ENCODE assay signal across 8 cellular contexts in the genomic region with DNA sequence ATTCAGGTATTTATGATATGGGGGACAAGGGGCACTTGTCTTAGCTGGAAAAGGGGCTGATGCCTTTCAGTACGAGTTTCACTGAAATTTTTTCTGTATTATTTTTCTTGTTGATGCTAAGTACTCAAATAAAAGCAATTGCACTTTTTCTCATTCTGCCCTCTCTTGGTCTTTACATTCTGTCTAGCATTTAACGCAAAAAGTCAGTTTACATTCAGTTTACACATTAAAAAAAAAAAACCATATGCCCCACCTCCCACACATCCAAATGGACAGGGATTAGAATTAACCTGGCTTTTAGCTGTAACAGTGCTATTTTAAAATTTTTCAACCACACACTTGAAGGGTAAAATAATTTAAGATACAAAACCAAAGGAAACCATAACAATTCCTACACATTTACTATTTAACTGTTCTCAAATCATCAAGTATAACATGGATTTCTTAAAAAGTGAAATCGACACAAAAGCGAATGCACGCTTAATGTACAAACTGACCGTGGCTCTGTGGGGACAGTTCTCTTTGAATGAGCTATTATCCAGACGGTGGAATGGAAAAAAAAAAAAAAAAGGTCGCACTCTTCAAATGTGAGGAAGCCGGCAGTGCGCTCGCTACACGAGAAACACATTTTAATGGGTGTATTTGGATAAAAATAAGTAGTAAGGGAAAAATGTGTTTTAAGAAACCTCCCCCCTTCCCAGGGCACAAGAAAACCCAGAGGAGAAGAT. TPM values are rescaled to one million over a fixed set of nuclear protein-coding genes. Genes with fewer than 3 reads are reported as not detected.
A peak's percentile ranks its signal among the peaks of the same experiment; 100 is the strongest.
DNase-seq lines count a peak whose midpoint lies in the region; ATAC-seq and TF ChIP-seq lines count a peak whose summit lies in the region.

No MANE protein-coding gene starts in this region.

- H3K27me3 Mint-ChIP-seq in CD8-positive, alpha-beta memory T cell: peaks cover 0 to 7% of the 10 kb centered on the region in 2 donors
- H3K27me3 Mint-ChIP-seq in memory B cell: no peaks in the 10 kb centered on the region

- H3K4me1 ChIP-seq in CD8-positive, alpha-beta memory T cell (ENCODE audit: insufficient read depth, low read length): peaks cover 18% of the 10 kb centered on the region

- no peaks in the 10 kb centered on the region for H3K36me3 ChIP-seq in CD8-positive, alpha-beta memory T cell (ENCODE audit: insufficient read depth, low read length)
- H3K36me3 ChIP-seq in brain microvascular endothelial cell (replicated peaks): no peaks in the 10 kb centered on the region

- TF ChIP-seq CTCF in brain microvascular endothelial cell (IDR thresholded peaks at IDR 0.05; ENCODE audit: low read depth, low read length, missing control alignments): no peak

- in situ Hi-C loops in KBM-7 (cut with MboI; ENCODE audit: low pct_unique_long_range_greater_than_20kb, low sequenced_read_pairs): no loop called here
- in situ Hi-C loops in brain microvascular endothelial cell (cut with HindIII; ENCODE audit: low pct_ligation_motif_present, low sequenced_read_pairs): no loop called here

- CTCF ChIA-PET in CD8-positive, alpha-beta memory T cell (lab: Charles Lee): interaction anchor here (0.7 to 2.3 kb wide), 3 partner anchors 10 to 160 kb away, joined by 3 to 6 read pairs (median 4); no protein-coding TSS in a partner anchor

- peak overlapping the region; percentile 78 for H3K27ac ChIP-seq in CD8-positive, alpha-beta memory T cell (ENCODE audit: low read depth, low read length)
- peak overlapping the region; percentile 84 for H3K27ac ChIP-seq in brain microvascular endothelial cell

- H3K36me3 Mint-ChIP-seq in CD8-positive, alpha-beta memory T cell: peaks cover 0 to 12% (median 0%) of the 10 kb centered on the region in 3 donors
- H3K36me3 Mint-ChIP-seq in memory B cell: no peaks in the 10 kb centered on the region

- peaks cover 31 to 59% (median 52%) of the 10 kb centered on the region in 3 donors for H3K4me1 Mint-ChIP-seq in CD8-positive, alpha-beta memory T cell
- H3K4me1 Mint-ChIP-seq in memory B cell: peaks cover 8% of the 10 kb centered on the region

- H3K27ac Mint-ChIP-seq in CD8-positive, alpha-beta memory T cell: peak overlapping the region in 7 of 8 donors; percentile 79 to 97 (median 87)
- H3K27ac Mint-ChIP-seq in memory B cell: peak overlapping the region; percentile 97

- H3K27me3 ChIP-seq in CD8-positive, alpha-beta memory T cell (ENCODE audit: insufficient read depth, low read length, poor library complexity, severe bottlenecking): no peaks in the 10 kb centered on the region
- H3K27me3 ChIP-seq in brain microvascular endothelial cell (replicated peaks): no peaks in the 10 kb centered on the region

- POLR2A ChIA-PET in CD8-positive, alpha-beta memory T cell (lab: Charles Lee): interaction anchor here (0.6 to 2.2 kb wide), 3 partner anchors 22 to 118 kb away, joined by 3 to 11 read pairs (median 5); no protein-coding TSS in a partner anchor

- no peak for DNase-seq in CD8-positive, alpha-beta memory T cell
- DNase-seq in KBM-7 (peak; percentile 39), brain microvascular endothelial cell (no peak), memory B cell (ENCODE audit: low spot score in 2 of 2) (no peak), kidney glomerular epithelial cell (lab: John Stamatoyannopoulos, UW) (no peak), cortex of kidney (lab: John Stamatoyannopoulos, UW) (no peak)

- peak overlapping the region; percentile 87 to 100 (median 93) for H3K4me3 Mint-ChIP-seq in CD8-positive, alpha-beta memory T cell
- peak overlapping the region; percentile 93 for H3K4me3 Mint-ChIP-seq in memory B cell

- H3K9me3 ChIP-seq in CD8-positive, alpha-beta memory T cell (ENCODE audit: low read length): no peaks in the 10 kb centered on the region

- no peaks in the 10 kb centered on the region for H3K9me3 Mint-ChIP-seq in CD8-positive, alpha-beta memory T cell
- no peaks in the 10 kb centered on the region for H3K9me3 Mint-ChIP-seq in memory B cell

- peak overlapping the region; percentile 76 for H3K4me3 ChIP-seq in CD8-positive, alpha-beta memory T cell (ENCODE audit: low read length)
- H3K4me3 ChIP-seq in brain microvascular endothelial cell (ENCODE audit: low read depth, low read length): peak overlapping the region; percentile 77

- ATAC-seq in memory B cell (ENCODE audit: low read depth) (no peak), HG02610 (IDR thresholded peaks at IDR 0.05; ENCODE audit: unreplicated experiment) (no peak), GM21528 (IDR thresholded peaks at IDR 0.05; ENCODE audit: low FRiP score, unreplicated experiment) (no peak)

RNA-seq across cellular contexts. Expression of gene AMMECR1, which starts 1.4 kb away (rescaled TPM):
- 10 to 100 TPM; 16.3 to 16.6 TPM for total RNA-seq in CD8-positive, alpha-beta memory T cell
- polyA plus RNA-seq in CD8-positive, alpha-beta memory T cell: 8.0 TPM

RNA-seq across cellular contexts. Expression of gene RTL9, which starts 42.1 kb away (rescaled TPM):
- total RNA-seq in CD8-positive, alpha-beta memory T cell: not detected
- polyA plus RNA-seq in CD8-positive, alpha-beta memory T cell: not detected
